Comparison of ENCODE assay signal across 8 cellular contexts in the genomic region with DNA sequence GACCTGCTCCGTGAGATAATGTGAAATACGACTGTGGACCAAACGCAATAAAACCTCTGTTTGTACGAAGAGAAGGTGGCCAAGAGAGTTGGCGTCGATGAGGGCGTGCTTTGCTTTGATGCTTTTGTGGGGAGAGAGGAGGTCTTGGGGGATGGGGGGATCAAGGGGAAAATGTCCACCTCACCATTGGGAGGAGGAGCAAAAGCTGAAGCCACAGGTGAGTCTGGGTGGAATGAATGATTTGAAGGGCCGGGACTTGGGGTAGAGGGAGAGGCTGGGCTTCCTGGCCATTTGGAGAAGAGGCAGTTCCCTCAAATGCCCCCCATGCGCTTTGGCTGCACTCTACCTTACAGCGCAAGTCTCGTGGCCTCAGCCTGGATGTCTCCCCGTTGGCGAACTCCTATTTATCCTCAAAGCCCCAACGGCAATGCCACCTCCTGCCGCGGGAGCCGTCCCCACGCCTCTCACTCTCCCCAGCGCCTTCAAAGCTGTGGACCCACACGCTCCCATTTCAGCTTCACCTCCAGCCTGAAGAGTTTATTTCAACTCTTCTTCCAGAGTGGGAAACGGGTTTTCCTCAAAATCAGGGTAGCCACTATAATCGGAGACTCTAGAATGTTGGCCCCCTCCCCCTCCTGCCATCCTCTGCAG. TPM values are rescaled to one million over a fixed set of nuclear protein-coding genes. Genes with fewer than 3 reads are reported as not detected.
DNase-seq lines count a peak whose midpoint lies in the region; ATAC-seq and TF ChIP-seq lines count a peak whose summit lies in the region.

No MANE protein-coding gene starts in this region.

- POLR2A ChIA-PET in T-cell (lab: Charles Lee), result interaction anchor here in 1 of 2 donors (0.6 to 1.0 kb wide), 4 partner anchors 12 to 230 kb away, joined by 3 to 6 read pairs (median 3); a partner anchor contains a TSS

- peak overlapping the region in 1 of 2 donors; percentile 55 for H3K4me3 ChIP-seq in gastroesophageal sphincter

- H3K36me3 Mint-ChIP-seq in activated CD4-positive, alpha-beta T cell treated with anti-CD3 and anti-CD28 coated beads, Interleukin-2, amount 10 ng/mL, durations not matched to agents 24 days and 14 days (ENCODE audit: low read depth), result peaks cover 29% of the 10 kb centered on the region
- peaks cover 14% of the 10 kb centered on the region for H3K36me3 Mint-ChIP-seq in T-cell
- H3K36me3 Mint-ChIP-seq in stimulated activated naive B cell treated with anti-CD40 and anti-IgM and Interleukin-4, amounts not matched to agents 10 μg/mL and 1 μg/mL and 100 μg/mL, for 72 hours, result peaks cover 43 to 52% of the 10 kb centered on the region in 2 donors

- CTCF ChIA-PET in T-cell (lab: Charles Lee), result interaction anchor here (0.8 to 1.1 kb wide), 2 partner anchors 8 to 26 kb away, joined by 3 to 5 read pairs; no protein-coding TSS in a partner anchor

- no peaks in the 10 kb centered on the region for H3K9me3 Mint-ChIP-seq in activated CD4-positive, alpha-beta T cell treated with anti-CD3 and anti-CD28 coated beads, Interleukin-2, amount 10 ng/mL, durations not matched to agents 24 days and 14 days
- no peaks in the 10 kb centered on the region for H3K9me3 Mint-ChIP-seq in T-cell
- peaks cover 1 to 3% of the 10 kb centered on the region in 2 donors for H3K9me3 Mint-ChIP-seq in stimulated activated naive B cell treated with anti-CD40 and anti-IgM and Interleukin-4, amounts not matched to agents 10 μg/mL and 1 μg/mL and 100 μg/mL, for 72 hours

- no peaks in the 10 kb centered on the region for H3K9me3 ChIP-seq in gastroesophageal sphincter

- peak overlapping the region in 3 of 4 donors; percentile 48 to 71 (median 70) for H3K27ac ChIP-seq in gastroesophageal sphincter

- H3K4me3 Mint-ChIP-seq in activated CD4-positive, alpha-beta T cell treated with anti-CD3 and anti-CD28 coated beads, Interleukin-2, amount 10 ng/mL, durations not matched to agents 24 days and 14 days, result peak overlapping the region; percentile 98
- H3K4me3 Mint-ChIP-seq in T-cell, result peak overlapping the region; percentile 93 to 98 (median 94)
- H3K4me3 Mint-ChIP-seq in stimulated activated naive B cell treated with anti-CD40 and anti-IgM and Interleukin-4, amounts not matched to agents 10 μg/mL and 1 μg/mL and 100 μg/mL, for 72 hours, result peak overlapping the region; percentile 84 to 98

- DNase-seq in activated CD4-positive, alpha-beta T cell treated with anti-CD3 and anti-CD28 coated beads, Interleukin-2, amount 10 ng/mL, durations not matched to agents 24 days and 14 days, result peak; percentile 71
- DNase-seq in activated CD4-positive, alpha-beta T cell treated with anti-CD3 and anti-CD28 coated beads for 1 hour, result no peak
- peak in 1 of 34 experiments; percentile 19 for DNase-seq in T-cell
- DNase-seq in stimulated activated naive B cell treated with anti-CD40 and anti-IgM and Interleukin-4, amounts not matched to agents 10 μg/mL and 1 μg/mL and 100 μg/mL, for 72 hours, result no peak
- no peak for DNase-seq in effector CD4-positive, alpha-beta T cell
- no peak for DNase-seq in NCI-H2081 treated with DMSO at 0.1 percent for 48 hours (lab: John Stamatoyannopoulos, UW)

- intact Hi-C loops in activated CD4-positive, alpha-beta T cell treated with anti-CD3 and anti-CD28 coated beads, Interleukin-2, amount 10 ng/mL, durations not matched to agents 24 days and 14 days (cut with micrococcal nuclease), result no loop called here

- H3K27ac Mint-ChIP-seq in activated CD4-positive, alpha-beta T cell treated with anti-CD3 and anti-CD28 coated beads, Interleukin-2, amount 10 ng/mL, durations not matched to agents 24 days and 14 days, result peak overlapping the region; percentile 86
- H3K27ac Mint-ChIP-seq in T-cell, result peak overlapping the region; percentile 94 to 95
- H3K27ac Mint-ChIP-seq in stimulated activated naive B cell treated with anti-CD40 and anti-IgM and Interleukin-4, amounts not matched to agents 10 μg/mL and 1 μg/mL and 100 μg/mL, for 72 hours, result peak overlapping the region; percentile 99

- H3K27me3 Mint-ChIP-seq in activated CD4-positive, alpha-beta T cell treated with anti-CD3 and anti-CD28 coated beads, Interleukin-2, amount 10 ng/mL, durations not matched to agents 24 days and 14 days, result no peaks in the 10 kb centered on the region
- no peaks in the 10 kb centered on the region for H3K27me3 Mint-ChIP-seq in T-cell
- no peaks in the 10 kb centered on the region for H3K27me3 Mint-ChIP-seq in stimulated activated naive B cell treated with anti-CD40 and anti-IgM and Interleukin-4, amounts not matched to agents 10 μg/mL and 1 μg/mL and 100 μg/mL, for 72 hours

- ATAC-seq in T-cell (replicated peaks in 1 of 4), result no peak
- no peak for ATAC-seq in gastroesophageal sphincter
- no peak for ATAC-seq in stimulated activated naive B cell treated with anti-CD40 and anti-IgM and Interleukin-4, amounts not matched to agents 10 μg/mL and 1 μg/mL and 100 μg/mL, for 72 hours (replicated peaks)
- ATAC-seq in HG03432 (IDR thresholded peaks at IDR 0.05; ENCODE audit: unreplicated experiment), result no peak

- TF ChIP-seq EP300 in gastroesophageal sphincter (IDR thresholded peaks at IDR 0.05), result no peak

- 68% methylated on average over 7 to 15 of the region's 22 CpGs for WGBS in gastroesophageal sphincter (ENCODE audit: low coverage in 1 of 2), 2 donors

- peaks cover 0 to 52% (median 20%) of the 10 kb centered on the region in 3 donors for H3K4me1 ChIP-seq in gastroesophageal sphincter

- peaks cover 44% of the 10 kb centered on the region for H3K4me1 Mint-ChIP-seq in activated CD4-positive, alpha-beta T cell treated with anti-CD3 and anti-CD28 coated beads, Interleukin-2, amount 10 ng/mL, durations not matched to agents 24 days and 14 days
- H3K4me1 Mint-ChIP-seq in T-cell, result peaks cover 53 to 58% (median 54%) of the 10 kb centered on the region in 3 donors
- H3K4me1 Mint-ChIP-seq in stimulated activated naive B cell treated with anti-CD40 and anti-IgM and Interleukin-4, amounts not matched to agents 10 μg/mL and 1 μg/mL and 100 μg/mL, for 72 hours, result peaks cover 40 to 70% of the 10 kb centered on the region in 2 donors

- no peak for TF ChIP-seq CTCF in gastroesophageal sphincter (IDR thresholded peaks at IDR 0.05)

- H3K36me3 ChIP-seq in gastroesophageal sphincter, result peaks cover 0 to 33% of the 10 kb centered on the region in 2 donors

- TF ChIP-seq POLR2A in gastroesophageal sphincter (IDR thresholded peaks at IDR 0.05), result no peak

- peaks cover 6% of the 10 kb centered on the region for H3K27me3 ChIP-seq in gastroesophageal sphincter

RNA-seq across cellular contexts. Expression of a gene that starts 0.8 kb away (rescaled TPM):
- 15.8 TPM in 2 replicates for total RNA-seq in activated CD4-positive, alpha-beta T cell treated with anti-CD3 and anti-CD28 coated beads, Interleukin-2, amount 10 ng/mL, durations not matched to agents 24 days and 14 days
- total RNA-seq in T-cell (100 to 1,000 TPM; 166 to 217 (median 178) TPM), gastroesophageal sphincter (10 to 100 TPM in 1 of 4 donors, 1 to 10 TPM in 3; 3.9 to 14.3 (median 6.4) TPM)

RNA-seq across cellular contexts. Expression of a gene that starts 12.7 kb away (rescaled TPM):
- 112 TPM in 2 replicates for total RNA-seq in activated CD4-positive, alpha-beta T cell treated with anti-CD3 and anti-CD28 coated beads, Interleukin-2, amount 10 ng/mL, durations not matched to agents 24 days and 14 days
- total RNA-seq in T-cell, result 100 to 1,000 TPM; 239 to 385 (median 314) TPM
- total RNA-seq in gastroesophageal sphincter, result 100 to 1,000 TPM in 1 of 4 donors, 10 to 100 TPM in 3; 52.9 to 103 (median 75.2) TPM

RNA-seq across cellular contexts. Expression of a gene that starts 17.8 kb away (rescaled TPM):
- not detected in 2 replicates for total RNA-seq in activated CD4-positive, alpha-beta T cell treated with anti-CD3 and anti-CD28 coated beads, Interleukin-2, amount 10 ng/mL, durations not matched to agents 24 days and 14 days
- total RNA-seq in T-cell, result not detected
- total RNA-seq in gastroesophageal sphincter, result not detected

RNA-seq across cellular contexts. Expression of a gene that starts 18.2 kb away (rescaled TPM):
- total RNA-seq in activated CD4-positive, alpha-beta T cell treated with anti-CD3 and anti-CD28 coated beads, Interleukin-2, amount 10 ng/mL, durations not matched to agents 24 days and 14 days, result 154 and 156 TPM in 2 replicates
- total RNA-seq in T-cell (100 to 1,000 TPM; 319 to 423 (median 372) TPM), gastroesophageal sphincter (100 to 1,000 TPM; 146 to 179 (median 154) TPM)

RNA-seq across cellular contexts. Expression of a gene that starts 27.8 kb away (rescaled TPM):
- 176 and 183 TPM in 2 replicates for total RNA-seq in activated CD4-positive, alpha-beta T cell treated with anti-CD3 and anti-CD28 coated beads, Interleukin-2, amount 10 ng/mL, durations not matched to agents 24 days and 14 days
- total RNA-seq in T-cell, result 1,000 to 10,000 TPM in 3 of 5 donors, 100 to 1,000 TPM in 2; 729 to 1,130 (median 1,073) TPM
- total RNA-seq in gastroesophageal sphincter, result 10 to 100 TPM in 3 of 4 donors, 1 to 10 TPM in 1; 9.5 to 29.8 (median 14.6) TPM
